In the genomic region with DNA sequence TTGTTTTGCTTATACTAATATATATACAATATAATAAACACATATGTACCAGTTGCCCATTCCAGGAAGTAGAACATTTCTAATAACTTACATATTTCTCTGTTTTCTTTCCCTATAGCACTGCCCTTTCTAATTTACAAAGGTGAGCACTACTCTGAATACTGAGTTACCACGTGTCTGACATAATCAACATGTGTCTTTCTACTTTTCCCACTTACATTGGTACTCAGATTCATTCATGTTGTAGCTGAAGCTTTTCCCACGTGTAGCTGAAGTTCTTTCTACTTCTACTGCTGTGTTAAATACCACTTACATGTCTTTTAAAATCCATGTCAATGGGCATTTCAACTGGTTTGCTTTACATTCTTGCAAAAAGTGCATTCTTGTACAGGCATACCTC, we compare ENCODE assay signal across 10 cellular contexts.
"Had no signal": no experiment of that assay in that cellular context is flagged by ENCODE, and none has a peak within 500 bp of the region (broad histone marks: within the 10 kb centered on the region; RNA-seq: fewer than 3 reads in every experiment).

No MANE protein-coding gene starts in this region.

- DNase-seq: H7, HFFc6, IMR-90, KBM-7 had no signal

- H3K4me1 ChIP-seq: HAP-1 had no signal

- H3K9me3 ChIP-seq: HAP-1 had no signal

- H3K9ac ChIP-seq: KMS-11 had no signal

- FAIRE-seq: H1 had no signal

- ATAC-seq: GM23338, HCT116 had no signal

- H3K27ac ChIP-seq: HL-60, KMS-11 had no signal

- H2AFZ ChIP-seq: GM23338 had no signal

- H3K4me3 ChIP-seq: GM23338, HAP-1 had no signal

- H3K36me3 ChIP-seq: HAP-1 had no signal

- H3K4me2 ChIP-seq: GM23338, KMS-11 had no signal
